1 cellular context compared by ENCODE assay signal in genomic region chr9:107283621-107284616, GRCh38.
TF ChIP-seq lines count a peak whose summit lies in the region.

No MANE protein-coding gene starts in this region.

TF ChIP-seq in K562, 482 proteins besides CTCF, POLR2A, EP300 and RAD21 (continued from another document):
- TF ChIP-seq PRDM10 (IDR thresholded peaks at IDR 0.05; ENCODE audit: partially characterized antibody) (peak; percentile 71), USF1 (CRISPR knock-in tag; IDR thresholded peaks at IDR 0.05) (no peak), ZBTB12 (CRISPR knock-in tag; IDR thresholded peaks at IDR 0.05) (no peak), ZFPM2 (CRISPR knock-in tag; IDR thresholded peaks at IDR 0.05) (no peak), ZNF24 (IDR thresholded peaks at IDR 0.05) (0 out of 2 replicates have a peak, but pooled peaks have one; percentile 2), RB1 (IDR thresholded peaks at IDR 0.05; ENCODE audit: low read depth) (no peak), HCFC1 (IDR thresholded peaks at IDR 0.05; ENCODE audit: low read depth, low read length) (no peak), E2F1 (CRISPR knock-in tag; IDR thresholded peaks at IDR 0.05) (no peak), ILF3 (IDR thresholded peaks at IDR 0.05; ENCODE audit: borderline replicate concordance) (no peak), GTF2F1 (IDR thresholded peaks at IDR 0.05; ENCODE audit: low read depth, low read length) (no peak), SMARCC2 (IDR thresholded peaks at IDR 0.05; ENCODE audit: low read depth) (no peak), CBFA2T3 (IDR thresholded peaks at IDR 0.05) (no peak), NBN (IDR thresholded peaks at IDR 0.05; ENCODE audit: low read depth) (no peak), SMAD4 (CRISPR knock-in tag; conservative IDR thresholded peaks at IDR 0.05) (0 out of 2 replicates have a peak, but pooled peaks have one; percentile 14), ZC3H4 (CRISPR knock-in tag; IDR thresholded peaks at IDR 0.05; ENCODE audit: borderline replicate concordance) (no peak; the same call in 1 of the 2 replicates), ZNF23 (CRISPR knock-in tag; IDR thresholded peaks at IDR 0.05) (no peak), YBX1 (IDR thresholded peaks at IDR 0.05) (no peak), BCL6 (CRISPR knock-in tag; IDR thresholded peaks at IDR 0.05) (no peak), KAT7 (CRISPR knock-in tag; IDR thresholded peaks at IDR 0.05; ENCODE audit: borderline replicate concordance) (peak; percentile 82; the same call in 1 of the 2 replicates), BHLHE40 (IDR thresholded peaks at IDR 0.05; ENCODE audit: low read length) (peak; percentile 47; the same call in 1 of the 2 replicates), ZBTB11 (CRISPR knock-in tag; IDR thresholded peaks at IDR 0.05) (no peak), FOXM1 (IDR thresholded peaks at IDR 0.05; ENCODE audit: low read depth) (no peak), FOXM1 (CRISPR knock-in tag; IDR thresholded peaks at IDR 0.05; ENCODE audit: low read depth) (peak; percentile 45; the same call in 1 of the 2 replicates), SRSF3 (IDR thresholded peaks at IDR 0.05; ENCODE audit: insufficient read depth, low read length) (no peak), ZFP36 (IDR thresholded peaks at IDR 0.05; ENCODE audit: low read depth, low read length, partially characterized antibody) (no peak), FOS (IDR thresholded peaks at IDR 0.05; ENCODE audit: extremely low read depth, insufficient read length) (no peak), ZNF583 (CRISPR knock-in tag; IDR thresholded peaks at IDR 0.05) (no peak), UBTF (IDR thresholded peaks at IDR 0.05; ENCODE audit: borderline replicate concordance in 1 of 2, low read depth in 2 of 2, low read length in 2 of 2) (peak in 1 of 2 experiments; percentile 85; a peak in 3 of 4 replicates), ZNF224 (CRISPR knock-in tag; IDR thresholded peaks at IDR 0.05) (no peak), FUS (optimal IDR thresholded peaks at IDR 0.05; ENCODE audit: low read depth, low read length) (no peak), TAF1 (IDR thresholded peaks at IDR 0.05; ENCODE audit: control insufficient read depth, extremely low read depth, insufficient read depth, low read length, severe bottlenecking) (peak; percentile 51), ZNF778 (CRISPR knock-in tag; IDR thresholded peaks at IDR 0.05) (no peak), TCF7L2 (IDR thresholded peaks at IDR 0.05; ENCODE audit: low read depth, low read length) (no peak), IRF1 (CRISPR knock-in tag; IDR thresholded peaks at IDR 0.05; ENCODE audit: borderline replicate concordance) (0 out of 2 replicates have a peak, but pooled peaks have one; percentile 39), STAT5A (IDR thresholded peaks at IDR 0.05; ENCODE audit: borderline replicate concordance, low read length) (peak; percentile 8; the same call in 1 of the 2 replicates), ZNF445 (CRISPR knock-in tag; IDR thresholded peaks at IDR 0.05; ENCODE audit: low read depth) (no peak), POLR2H (tag; IDR thresholded peaks at IDR 0.05; ENCODE audit: low read depth) (no peak), CSDE1 (IDR thresholded peaks at IDR 0.05) (no peak), E2F3 (CRISPR knock-in tag; IDR thresholded peaks at IDR 0.05) (no peak), ZSCAN32 (CRISPR knock-in tag; IDR thresholded peaks at IDR 0.05) (no peak), CGGBP1 (CRISPR knock-in tag; IDR thresholded peaks at IDR 0.05) (no peak), ZNF253 (CRISPR knock-in tag; conservative IDR thresholded peaks at IDR 0.05) (no peak), ZNF12 (CRISPR knock-in tag; IDR thresholded peaks at IDR 0.05) (peak; percentile 98), GATA2 (CRISPR knock-in tag; IDR thresholded peaks at IDR 0.05) (no peak), SAP30 (IDR thresholded peaks at IDR 0.05; ENCODE audit: borderline replicate concordance, insufficient read depth, low read depth, low read length, poor library complexity, severe bottlenecking) (peak; percentile 57), GMEB1 (CRISPR knock-in tag; IDR thresholded peaks at IDR 0.05) (no peak)
